8 cellular contexts compared by ENCODE assay signal in the genomic region with DNA sequence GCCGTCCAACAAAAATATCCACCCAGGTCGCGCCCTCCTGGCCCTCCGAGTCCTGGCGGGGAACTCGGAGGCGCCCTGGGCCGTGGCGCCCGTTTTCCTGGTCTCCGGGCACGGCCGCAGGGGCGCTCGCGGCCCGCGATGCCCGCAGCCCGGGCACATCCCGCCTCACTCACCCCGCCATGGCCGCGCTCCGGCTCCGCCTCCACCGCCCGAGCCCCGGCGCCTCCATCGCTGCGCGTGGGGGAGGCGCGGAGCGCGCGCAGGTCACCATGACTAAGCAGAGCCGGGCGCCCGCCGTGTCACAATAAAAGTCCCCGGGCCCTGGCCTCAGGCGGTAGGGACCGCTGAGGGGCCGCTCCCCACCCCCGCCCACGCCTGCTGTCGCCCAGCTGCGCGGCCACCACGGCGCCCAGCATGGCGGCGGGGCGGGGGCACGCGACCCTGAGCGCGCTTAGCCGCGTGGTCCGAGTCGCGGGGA. TPM values are rescaled to one million over a fixed set of nuclear protein-coding genes. Genes with fewer than 3 reads are reported as not detected.
DNase-seq lines count a peak whose midpoint lies in the region; ATAC-seq and TF ChIP-seq lines count a peak whose summit lies in the region.

No MANE protein-coding gene starts in this region.

- WGBS in suprapubic skin, result 0% methylated on average over 1 of the region's 65 CpGs

- no peak for TF ChIP-seq EP300 in suprapubic skin (IDR thresholded peaks at IDR 0.05)

- no peaks in the 10 kb centered on the region for H3K9me3 Mint-ChIP-seq in HFFc6

- H3K27me3 Mint-ChIP-seq in HFFc6 (ENCODE audit: insufficient read depth), result no peaks in the 10 kb centered on the region; the same call in 1 of the 2 replicates

- TF ChIP-seq POLR2A in NB4 (IDR thresholded peaks at IDR 0.05; ENCODE audit: extremely low read depth, insufficient read length) (peak; percentile 98), suprapubic skin (IDR thresholded peaks at IDR 0.05) (peak; percentile 68 to 70)

- H3K4me1 ChIP-seq in suprapubic skin, result peaks cover 43% of the 10 kb centered on the region

- H3K27ac ChIP-seq in SK-N-MC (peak overlapping the region; percentile 97), suprapubic skin (peak overlapping the region; percentile 93)

- no peaks in the 10 kb centered on the region for H3K9me3 ChIP-seq in SK-N-MC (ENCODE audit: low read depth, low read length)
- no peaks in the 10 kb centered on the region for H3K9me3 ChIP-seq in suprapubic skin

- H3K27ac Mint-ChIP-seq in HFFc6, result peak overlapping the region; percentile 89

- H3K27me3 ChIP-seq in suprapubic skin, result no peaks in the 10 kb centered on the region

- H3K36me3 ChIP-seq in SK-N-MC (ENCODE audit: insufficient read depth, low read length) (peaks cover 17% of the 10 kb centered on the region), suprapubic skin (peaks cover 24% of the 10 kb centered on the region)

- DNase-seq in HFFc6 (peak; percentile 77), NB4 (ENCODE audit: low read depth) (peak; percentile 100), SK-N-MC (ENCODE audit: low read depth, low spot score) (no peak), globus pallidus (ENCODE audit: low spot score) (peak; percentile 87), omental fat pad (ENCODE audit: low spot score) (peak; percentile 83), suprapubic skin (ENCODE audit: low spot score in 2 of 2) (peak; percentile 94 to 97)
- DNase-seq in activated naive CD4-positive, alpha-beta T cell treated with anti-CD3 and anti-CD28 coated beads, Interleukin-2, amount 50 U/mL, for 16 hours, result peak; percentile 91

- peak overlapping the region; percentile 90 for H3K4me3 Mint-ChIP-seq in HFFc6

- H3K4me3 ChIP-seq in GM08714 (ENCODE audit: low read length), result peak overlapping the region; percentile 85
- H3K4me3 ChIP-seq in NB4 (ENCODE audit: low read depth, low read length), result peak overlapping the region; percentile 95
- H3K4me3 ChIP-seq in SK-N-MC, result peak overlapping the region; percentile 99
- H3K4me3 ChIP-seq in suprapubic skin, result peak overlapping the region; percentile 87

- H3K4me1 Mint-ChIP-seq in HFFc6 (ENCODE audit: low read depth), result peaks cover 18% of the 10 kb centered on the region

- ATAC-seq in omental fat pad (ENCODE audit: low FRiP score), result peak; percentile 90

- H3K36me3 Mint-ChIP-seq in HFFc6 (ENCODE audit: low read depth), result peaks cover 22% of the 10 kb centered on the region; the same call in 1 of the 2 replicates

- peak overlapping the region; percentile 100 for H3K9ac ChIP-seq in SK-N-MC (ENCODE audit: insufficient read length)

- TF ChIP-seq CTCF in HFFc6 (IDR thresholded peaks at IDR 0.05), result peak; percentile 45; the same call in 1 of the 2 replicates
- TF ChIP-seq CTCF in NB4 (IDR thresholded peaks at IDR 0.05; ENCODE audit: low read depth, low read length), result no peak
- no peak for TF ChIP-seq CTCF in omental fat pad (IDR thresholded peaks at IDR 0.05)
- TF ChIP-seq CTCF in suprapubic skin (IDR thresholded peaks at IDR 0.05), result no peak

RNA-seq across cellular contexts. Expression of gene KEAP1, which starts 0.6 kb away (rescaled TPM):
- total RNA-seq in HFFc6 (2021; fragmentation: NEBNext Ultra II Directional; extraction: Animal tissue kit (Norgen Biotek cat#: 25700)), result 10 to 100 TPM; 58.9 to 77.1 (median 67.2) TPM
- total RNA-seq in omental fat pad (10 to 100 TPM; 53.2 to 65.6 (median 59.3) TPM), suprapubic skin (10 to 100 TPM; 44.3 to 75.8 (median 69.9) TPM)

RNA-seq across cellular contexts. Expression of gene S1PR5, which starts 14.7 kb away (rescaled TPM):
- total RNA-seq in HFFc6 (2021; fragmentation: NEBNext Ultra II Directional; extraction: Animal tissue kit (Norgen Biotek cat#: 25700)), result 1 to 10 TPM; 1.9 to 2.6 (median 2.4) TPM
- total RNA-seq in omental fat pad, result under 1 TPM; 0.47 to 0.72 (median 0.56) TPM
- 10 to 100 TPM; 19.2 to 63.8 (median 26.8) TPM for total RNA-seq in suprapubic skin

RNA-seq across cellular contexts. Expression of gene ATG4D, which starts 41.1 kb away (rescaled TPM):
- 10 to 100 TPM; 19.4 to 24.5 (median 22.5) TPM for total RNA-seq in HFFc6 (2021; fragmentation: NEBNext Ultra II Directional; extraction: Animal tissue kit (Norgen Biotek cat#: 25700))
- total RNA-seq in omental fat pad (10 to 100 TPM; 12.9 to 16.6 (median 15.4) TPM), suprapubic skin (10 to 100 TPM; 52.2 to 80.8 (median 63.6) TPM)

Comparison
In these comparisons a context has a peak if more than half of its experiments do, and no peak if none do; other contexts are left out.
1. RNA of gene S1PR5, which starts 14.7 kb away (total RNA-seq): 19.2 to 63.8 TPM in suprapubic skin; 1.9 to 2.6 TPM in HFFc6 and 0.47 to 0.72 TPM in omental fat pad; every median in the first group is over 4 times any median in the second.
2. Peak in every context shown above with its lines, with median percentiles within 50 percentile points of each other: H3K4me3 ChIP-seq.